18 cellular contexts compared by ENCODE assay signal in genomic region chr1:212584092-212584886, GRCh38.
"Had no signal": no experiment of that assay in that cellular context is flagged by ENCODE, and none has a peak within 500 bp of the region (broad histone marks: within the 10 kb centered on the region; RNA-seq: fewer than 3 reads in every experiment).

No MANE protein-coding gene starts in this region.

- FAIRE-seq: RCC 7860 had no signal

- H3K9me3 ChIP-seq: SK-N-SH had no signal

- H3K9ac ChIP-seq: SK-N-SH had no signal

- H3K4me2 ChIP-seq: SK-N-SH had no signal

- DNase-seq: KBM-7, MM.1S, NCI-H1092 treated with DMSO at 0.1 percent for 48 hours, NCI-H1436, NCI-H187, NCI-H2029, NCI-H2081 treated with DMSO at 0.1 percent for 48 hours, NCI-H2171, NCI-H446, NCI-H510A, NCI-H524 treated with DMSO at 0.1 percent for 48 hours, NCI-H774, Right ventricle myocardium superior, RPMI8226, SIG-M5, SK-N-SH, SW 1271 had no signal
